Comparison of ENCODE assay signal across 15 cellular contexts in the genomic region with DNA sequence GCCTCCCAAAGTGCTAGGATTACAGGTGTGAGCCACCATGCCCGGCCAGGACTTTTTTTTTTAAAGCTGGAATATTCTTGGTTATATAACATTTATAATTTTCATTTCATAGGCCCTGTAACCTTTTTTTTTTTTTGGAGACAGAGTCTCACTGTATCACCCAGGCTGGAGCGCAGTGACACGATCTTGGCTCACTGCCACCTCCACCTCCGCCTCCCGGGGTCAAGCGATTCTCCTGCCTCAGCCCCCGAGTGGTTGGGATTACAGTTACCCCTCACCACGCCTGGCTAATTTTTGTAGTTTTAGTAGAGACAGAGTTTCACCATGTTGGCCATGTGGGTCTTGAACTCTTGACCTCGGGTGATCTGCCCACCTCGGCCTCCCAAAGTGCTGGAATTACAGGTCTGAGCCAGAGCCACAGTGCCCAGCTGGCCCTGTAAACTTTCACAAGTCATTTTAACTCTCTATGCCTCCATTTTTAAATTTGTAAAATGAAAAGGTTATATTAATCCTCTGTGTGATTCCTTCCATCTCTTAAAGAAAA.
"Had no signal": no experiment of that assay in that cellular context is flagged by ENCODE, and none has a peak within 500 bp of the region (broad histone marks: within the 10 kb centered on the region; RNA-seq: fewer than 3 reads in every experiment).

No MANE protein-coding gene starts in this region.

- ATAC-seq: WTC11 had no signal

- DNase-seq: activated naive CD4-positive, alpha-beta T cell; activated T-cell treated with anti-CD3 and anti-CD28 coated beads, Interleukin-2, amount 50 U/mL, for 1 hour; immature natural killer cell; stimulated activated CD4-positive, alpha-beta T cell treated with anti-CD3 and anti-CD28 coated beads, Interleukin-12 subunit alpha, Interleukin-12 subunit beta, amount 100 ng/mL, for 4 hours; T1000; transverse colon; uterus had no signal

- H3K4me3 Mint-ChIP-seq: activated naive CD8-positive, alpha-beta T cell; immature natural killer cell; memory B cell; stimulated activated naive CD8-positive, alpha-beta T cell treated with anti-CD3 and anti-CD28 coated beads, Interleukin-15, Interleukin-2, amounts not matched to agents 100 ng/mL and 50 ng/mL, for 24 hours; T-helper 1 cell treated with Interleukin-12 subunit alpha and Interleukin-12 subunit beta and Interleukin-4 antibody, amounts not matched to agents 30 μg/mL and 1 μg/mL, for 36 hours; WTC11 had no signal

- H3K9me3 Mint-ChIP-seq: activated T-helper 2 cell treated with anti-CD3 and anti-CD28 coated beads, Interferon-gamma antibody, Interleukin-2, Interleukin-4, amounts not matched to agents 10 μg/mL and 5 μg/mL and 100 μg/mL, durations not matched to agents 14 hours and 24 hours and 36 hours; immature natural killer cell; memory B cell; stimulated activated naive CD8-positive, alpha-beta T cell treated with anti-CD3 and anti-CD28 coated beads, Interleukin-15, Interleukin-2, amounts not matched to agents 100 ng/mL and 50 ng/mL, for 24 hours; T-helper 1 cell treated with Interleukin-12 subunit alpha and Interleukin-12 subunit beta and Interleukin-4 antibody, amounts not matched to agents 30 μg/mL and 1 μg/mL, for 36 hours had no signal

- H3K4me1 Mint-ChIP-seq: WTC11 had no signal

- H3K4me3 ChIP-seq: hepatocyte, transverse colon, uterus had no signal

- H3K9me3 ChIP-seq: transverse colon, uterus had no signal

- H3K36me3 ChIP-seq: transverse colon, uterus had no signal

- H3K27ac Mint-ChIP-seq: activated naive CD8-positive, alpha-beta T cell; activated T-helper 2 cell treated with anti-CD3 and anti-CD28 coated beads, Interferon-gamma antibody, Interleukin-2, Interleukin-4, amounts not matched to agents 10 μg/mL and 5 μg/mL and 100 μg/mL, durations not matched to agents 14 hours and 24 hours and 36 hours; memory B cell; T-helper 1 cell treated with Interleukin-12 subunit alpha and Interleukin-12 subunit beta and Interleukin-4 antibody, amounts not matched to agents 30 μg/mL and 1 μg/mL, for 36 hours; WTC11 had no signal

- H3K27me3 Mint-ChIP-seq: activated naive CD8-positive, alpha-beta T cell; memory B cell; stimulated activated naive CD8-positive, alpha-beta T cell treated with anti-CD3 and anti-CD28 coated beads, Interleukin-15, Interleukin-2, amounts not matched to agents 100 ng/mL and 50 ng/mL, for 24 hours had no signal

- H3K36me3 Mint-ChIP-seq: immature natural killer cell had no signal

- H3K27me3 ChIP-seq: hepatocyte, transverse colon, uterus had no signal

- H3K27ac ChIP-seq: hepatocyte, parathyroid adenoma, uterus had no signal

- H3K4me1 ChIP-seq: parathyroid adenoma, uterus had no signal
